Comparison of ENCODE assay signal across 30 cellular contexts in genomic region chr5:50799596-50799995, GRCh38.
"Had no signal": no experiment of that assay in that cellular context is flagged by ENCODE, and none has a peak within 500 bp of the region (broad histone marks: within the 10 kb centered on the region; RNA-seq: fewer than 3 reads in every experiment).

No MANE protein-coding gene starts in this region.

- H3K27me3 Mint-ChIP-seq: dendritic cell treated with granulocyte-macrophage colony-stimulating factor and Interleukin-4, amounts not matched to agents 40 ng/mL and 50 ng/mL, for 4 days; naive B cell; stimulated activated naive CD8-positive, alpha-beta T cell treated with anti-CD3 and anti-CD28 coated beads, Interleukin-15, amount 100 ng/mL, for 72 hours had no signal

- DNase-seq: colonic mucosa; effector CD8-positive, alpha-beta T cell; endodermal cell; foreskin fibroblast; heart left ventricle; left cardiac atrium; left lung; mesenchymal stem cell; mucosa of descending colon; naive B cell; nephron progenitor cell; occipital lobe; ovary; right lobe of liver; small intestine; stimulated activated CD4-positive, alpha-beta T cell treated with anti-CD3 and anti-CD28 coated beads, Interleukin-15, amount 100 ng/mL, for 24 hours; stimulated activated CD4-positive, alpha-beta T cell treated with anti-CD3 and anti-CD28 coated beads, Interleukin-2, amount 100 ng/mL, for 48 hours; stimulated activated naive CD4-positive, alpha-beta T cell; stimulated activated naive CD8-positive, alpha-beta T cell treated with anti-CD3 and anti-CD28 coated beads, Interleukin-15, amount 100 ng/mL, for 72 hours; transverse colon; upper lobe of right lung; uterus had no signal

- H3K27ac Mint-ChIP-seq: dendritic cell treated with granulocyte-macrophage colony-stimulating factor and Interleukin-4, amounts not matched to agents 40 ng/mL and 50 ng/mL, for 4 days; endodermal cell; mesothelial cell of epicardium; nephron progenitor cell; stimulated activated naive CD8-positive, alpha-beta T cell treated with anti-CD3 and anti-CD28 coated beads, Interleukin-15, amount 100 ng/mL, for 72 hours had no signal

- H3K4me1 Mint-ChIP-seq: endodermal cell, mesothelial cell of epicardium, naive B cell, nephron progenitor cell had no signal

- H3K4me3 ChIP-seq: colonic mucosa, gastroesophageal sphincter, heart left ventricle, hepatocyte, left lung, mucosa of descending colon, ovary, right lobe of liver, suprapubic skin, transverse colon, upper lobe of right lung, uterus had no signal

- H3K4me3 Mint-ChIP-seq: dendritic cell treated with granulocyte-macrophage colony-stimulating factor and Interleukin-4, amounts not matched to agents 40 ng/mL and 50 ng/mL, for 4 days; endodermal cell; mesothelial cell of epicardium; naive B cell; nephron progenitor cell; stimulated activated naive CD8-positive, alpha-beta T cell treated with anti-CD3 and anti-CD28 coated beads, Interleukin-15, amount 100 ng/mL, for 72 hours had no signal

- H3K27me3 ChIP-seq: colonic mucosa, gastroesophageal sphincter, heart left ventricle, hepatocyte, left lung, ovary, right lobe of liver, suprapubic skin, transverse colon, upper lobe of right lung, uterus had no signal

- H3K4me1 ChIP-seq: colonic mucosa, gastroesophageal sphincter, heart left ventricle, left lung, right lobe of liver, suprapubic skin, transverse colon, upper lobe of right lung, uterus had no signal

- H3K27ac ChIP-seq: colonic mucosa, epithelial cell of prostate, gastroesophageal sphincter, heart left ventricle, hepatocyte, left lung, ovary, right lobe of liver, suprapubic skin, transverse colon, upper lobe of right lung, uterus had no signal

- H3K36me3 ChIP-seq: colonic mucosa, ovary had no signal

- FAIRE-seq: islet of Langerhans had no signal

- H3K9me3 ChIP-seq: colonic mucosa, ovary, suprapubic skin, upper lobe of right lung, uterus had no signal

- ATAC-seq: esophagus mucosa; gastroesophageal sphincter; heart left ventricle; left cardiac atrium; left lung; mucosa of descending colon; right lobe of liver; stimulated activated naive CD8-positive, alpha-beta T cell treated with anti-CD3 and anti-CD28 coated beads, Interleukin-15, amount 100 ng/mL, for 72 hours; upper lobe of right lung had no signal
